ENCODE assay signal across 9 cellular contexts in genomic region chr20:32019156-32019510, GRCh38. TPM values are rescaled to one million over a fixed set of nuclear protein-coding genes. Genes with fewer than 3 reads are reported as not detected.
DNase-seq lines count a peak whose midpoint lies in the region; ATAC-seq and TF ChIP-seq lines count a peak whose summit lies in the region.
"Had no signal": no experiment of that assay in that cellular context is flagged by ENCODE, and none has a peak within 500 bp of the region (broad histone marks: within the 10 kb centered on the region; RNA-seq: fewer than 3 reads in every experiment).

No MANE protein-coding gene starts in this region.

- no peak overlapping the region for H3K27ac ChIP-seq in parathyroid adenoma
- H3K27ac ChIP-seq in ovary, result no peak overlapping the region

- no peak overlapping the region for H3K9ac ChIP-seq in parathyroid adenoma

- 0 to 1% (median 0%) methylated on average over 34 to 42 of the region's 42 CpGs for WGBS in ovary, 3 donors

- intact Hi-C loops in ovary (cut with DNase I), result no loop called here

- H3K4me2 ChIP-seq in parathyroid adenoma (ENCODE audit: low read length), result no peak overlapping the region

- H3K36me3 ChIP-seq in parathyroid adenoma (ENCODE audit: control insufficient read depth, insufficient read depth, low read length) (no peaks in the 10 kb centered on the region), ovary (no peaks in the 10 kb centered on the region)

- H3K9me3 ChIP-seq in parathyroid adenoma (ENCODE audit: control insufficient read depth, low read length) (no peaks in the 10 kb centered on the region), ovary (no peaks in the 10 kb centered on the region)

- H3K27me3 ChIP-seq in parathyroid adenoma (ENCODE audit: control insufficient read depth, insufficient read depth, low read length) (no peaks in the 10 kb centered on the region), ovary (peaks cover 2% of the 10 kb centered on the region)

- DNase-seq in NCI-H524 (lab: John Stamatoyannopoulos, UW) (peak; percentile 51 to 64), NCI-H524 treated with DMSO at 0.1 percent for 48 hours (lab: John Stamatoyannopoulos, UW) (no peak), NCI-H510A treated with DMSO at 0.1 percent for 48 hours (lab: John Stamatoyannopoulos, UW) (peak; percentile 52), choroid plexus epithelial cell (ENCODE audit: low read depth) (no peak), ovary (no peak)
- DNase-seq: left cardiac atrium had no signal

- peak; percentile 3 for TF ChIP-seq CTCF in choroid plexus epithelial cell (conservative IDR thresholded peaks at IDR 0.05; ENCODE audit: low read depth, low read length)
- no peak for TF ChIP-seq CTCF in parathyroid adenoma (IDR thresholded peaks at IDR 0.05)
- TF ChIP-seq CTCF in ovary (IDR thresholded peaks at IDR 0.05), result no peak

- ATAC-seq in HG02973 (IDR thresholded peaks at IDR 0.05; ENCODE audit: unreplicated experiment), result no peak
- no peak for ATAC-seq in GM18909 (IDR thresholded peaks at IDR 0.05; ENCODE audit: poor library complexity, unreplicated experiment)

- no peak for TF ChIP-seq EP300 in ovary (IDR thresholded peaks at IDR 0.05)

- no peak overlapping the region for H3K4me3 ChIP-seq in choroid plexus epithelial cell (ENCODE audit: low read depth, low read length)
- H3K4me3 ChIP-seq in parathyroid adenoma (ENCODE audit: low read depth, low read length), result no peak overlapping the region
- H3K4me3 ChIP-seq in ovary, result no peak overlapping the region

- no peaks in the 10 kb centered on the region for H3K79me2 ChIP-seq in parathyroid adenoma

- H2AFZ ChIP-seq in parathyroid adenoma, result peak overlapping the region; percentile 10

- TF ChIP-seq POLR2A in ovary (IDR thresholded peaks at IDR 0.05), result no peak

- H3K4me1 ChIP-seq in parathyroid adenoma (peaks cover 7% of the 10 kb centered on the region), ovary (ENCODE audit: insufficient read depth) (peaks cover 1% of the 10 kb centered on the region)

RNA-seq across cellular contexts. Expression of gene CCM2L, which starts 8.9 kb away (rescaled TPM):
- total RNA-seq in ovary, result 1 to 10 TPM; 1.4 to 9.5 (median 2.6) TPM
- polyA plus RNA-seq in ovary, result 1 to 10 TPM; 8.9 to 9.9 TPM

RNA-seq across cellular contexts. Expression of gene HCK, which starts 32.9 kb away (rescaled TPM):
- 10 to 100 TPM in 1 of 7 donors, 1 to 10 TPM in 6; 1.7 to 11.4 (median 3.3) TPM for total RNA-seq in ovary
- polyA plus RNA-seq in ovary, result 1 to 10 TPM; 3.4 to 8.9 TPM

RNA-seq across cellular contexts. Expression of gene XKR7, which starts 51.2 kb away (rescaled TPM):
- not detected for total RNA-seq in ovary
- not detected for polyA plus RNA-seq in ovary
- total RNA-seq: left cardiac atrium had no signal

Comparison
In these comparisons a context has a peak if more than half of its experiments do, and no peak if none do; other contexts are left out.
1. DNase-seq: peak in NCI-H524 (2 of 2) and NCI-H510A treated with DMSO at 0.1 percent for 48 hours (single experiment); none in NCI-H524 treated with DMSO at 0.1 percent for 48 hours (single experiment), choroid plexus epithelial cell (single experiment) and ovary (0 of 5).